2 cellular contexts compared by ENCODE assay signal in the genomic region with DNA sequence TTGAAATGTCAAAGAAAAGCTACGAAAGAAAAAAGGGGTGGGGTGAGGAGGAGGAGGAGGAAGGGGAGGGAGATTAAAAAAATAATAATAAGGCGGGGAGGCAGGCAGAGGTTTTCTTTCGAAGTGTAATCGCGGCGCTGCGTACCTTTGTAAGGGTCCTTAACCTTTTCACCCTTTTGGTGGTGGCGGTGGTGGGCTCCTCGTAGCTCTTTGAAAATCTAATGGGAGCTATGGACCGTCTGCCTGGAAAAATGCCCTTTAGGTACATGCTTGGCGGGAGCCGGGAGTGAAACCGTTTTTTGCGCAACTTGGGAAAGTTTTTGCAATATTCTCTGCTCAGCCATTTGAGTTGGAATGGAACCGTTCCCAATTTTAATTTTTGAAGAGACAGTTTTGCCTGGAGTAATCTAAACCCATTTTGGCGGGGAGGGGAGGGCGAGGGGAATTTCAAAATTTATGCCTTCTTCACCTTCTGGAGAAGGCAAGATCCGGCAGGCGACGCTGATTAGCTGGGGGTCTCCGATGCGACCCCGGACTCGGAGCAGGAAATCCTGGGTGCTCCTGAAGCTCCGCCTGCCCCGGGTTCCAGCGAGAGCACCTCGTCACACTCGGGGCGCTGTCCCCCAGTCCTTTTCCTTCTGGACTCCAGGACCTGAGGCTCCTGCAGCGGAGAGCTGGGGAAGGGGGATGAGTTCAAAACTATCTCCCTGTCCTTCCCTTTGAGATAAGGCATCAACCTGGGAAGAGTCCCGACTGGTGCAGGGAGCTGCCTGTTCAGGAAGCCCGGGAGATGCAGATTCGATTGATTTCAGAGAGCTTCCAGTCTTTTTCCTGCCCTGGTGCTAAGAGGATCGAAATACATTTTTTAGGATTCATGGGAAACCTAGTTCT.
A peak's percentile ranks its signal among the peaks of the same experiment; 100 is the strongest.
TF ChIP-seq lines count a peak whose summit lies in the region.

No MANE protein-coding gene starts in this region.

TF ChIP-seq in A549, 52 proteins besides CTCF, POLR2A, EP300 and RAD21 (continued from another document):
- no peak for TF ChIP-seq HMGXB4 (CRISPR knock-in tag; IDR thresholded peaks at IDR 0.05; ENCODE audit: borderline replicate concordance)

TF ChIP-seq in HEK293, 187 proteins besides CTCF, POLR2A, EP300 and RAD21 (continued from another document):
- TF ChIP-seq, protein P1, sequence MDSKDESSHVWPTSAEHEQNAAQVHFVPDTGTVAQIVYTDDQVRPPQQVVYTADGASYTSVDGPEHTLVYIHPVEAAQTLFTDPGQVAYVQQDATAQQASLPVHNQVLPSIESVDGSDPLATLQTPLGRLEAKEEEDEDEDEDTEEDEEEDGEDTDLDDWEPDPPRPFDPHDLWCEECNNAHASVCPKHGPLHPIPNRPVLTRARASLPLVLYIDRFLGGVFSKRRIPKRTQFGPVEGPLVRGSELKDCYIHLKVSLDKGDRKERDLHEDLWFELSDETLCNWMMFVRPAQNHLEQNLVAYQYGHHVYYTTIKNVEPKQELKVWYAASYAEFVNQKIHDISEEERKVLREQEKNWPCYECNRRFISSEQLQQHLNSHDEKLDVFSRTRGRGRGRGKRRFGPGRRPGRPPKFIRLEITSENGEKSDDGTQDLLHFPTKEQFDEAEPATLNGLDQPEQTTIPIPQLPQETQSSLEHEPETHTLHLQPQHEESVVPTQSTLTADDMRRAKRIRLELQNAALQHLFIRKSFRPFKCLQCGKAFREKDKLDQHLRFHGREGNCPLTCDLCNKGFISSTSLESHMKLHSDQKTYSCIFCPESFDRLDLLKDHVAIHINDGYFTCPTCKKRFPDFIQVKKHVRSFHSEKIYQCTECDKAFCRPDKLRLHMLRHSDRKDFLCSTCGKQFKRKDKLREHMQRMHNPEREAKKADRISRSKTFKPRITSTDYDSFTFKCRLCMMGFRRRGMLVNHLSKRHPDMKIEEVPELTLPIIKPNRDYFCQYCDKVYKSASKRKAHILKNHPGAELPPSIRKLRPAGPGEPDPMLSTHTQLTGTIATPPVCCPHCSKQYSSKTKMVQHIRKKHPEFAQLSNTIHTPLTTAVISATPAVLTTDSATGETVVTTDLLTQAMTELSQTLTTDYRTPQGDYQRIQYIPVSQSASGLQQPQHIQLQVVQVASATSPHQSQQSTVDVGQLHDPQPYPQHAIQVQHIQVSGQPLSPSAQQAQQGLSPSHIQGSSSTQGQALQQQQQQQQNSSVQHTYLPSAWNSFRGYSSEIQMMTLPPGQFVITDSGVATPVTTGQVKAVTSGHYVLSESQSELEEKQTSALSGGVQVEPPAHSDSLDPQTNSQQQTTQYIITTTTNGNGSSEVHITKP (tag by site-specific recombination; IDR thresholded peaks at IDR 0.05): peak; percentile 70
- no peak for TF ChIP-seq ZNF433 (tag by site-specific recombination; IDR thresholded peaks at IDR 0.05; ENCODE audit: low read depth)
- TF ChIP-seq, protein P2, sequence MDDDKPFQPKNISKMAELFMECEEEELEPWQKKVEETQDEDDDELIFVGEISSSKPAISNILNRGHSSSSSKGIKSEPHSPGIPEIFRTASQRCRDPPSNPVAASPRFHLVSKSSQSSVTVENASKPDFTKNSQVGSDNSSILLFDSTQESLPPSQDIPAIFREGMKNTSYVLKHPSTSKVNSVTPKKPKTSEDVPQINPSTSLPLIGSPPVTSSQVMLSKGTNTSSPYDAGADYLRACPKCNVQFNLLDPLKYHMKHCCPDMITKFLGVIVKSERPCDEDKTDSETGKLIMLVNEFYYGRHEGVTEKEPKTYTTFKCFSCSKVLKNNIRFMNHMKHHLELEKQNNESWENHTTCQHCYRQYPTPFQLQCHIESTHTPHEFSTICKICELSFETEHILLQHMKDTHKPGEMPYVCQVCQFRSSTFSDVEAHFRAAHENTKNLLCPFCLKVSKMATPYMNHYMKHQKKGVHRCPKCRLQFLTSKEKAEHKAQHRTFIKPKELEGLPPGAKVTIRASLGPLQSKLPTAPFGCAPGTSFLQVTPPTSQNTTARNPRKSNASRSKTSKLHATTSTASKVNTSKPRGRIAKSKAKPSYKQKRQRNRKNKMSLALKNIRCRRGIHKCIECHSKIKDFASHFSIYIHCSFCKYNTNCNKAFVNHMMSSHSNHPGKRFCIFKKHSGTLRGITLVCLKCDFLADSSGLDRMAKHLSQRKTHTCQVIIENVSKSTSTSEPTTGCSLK (tag by site-specific recombination; IDR thresholded peaks at IDR 0.05): no peak
- peak; percentile 15 for TF ChIP-seq ZBTB17 (tag by site-specific recombination; IDR thresholded peaks at IDR 0.05)
- no peak for TF ChIP-seq RBAK (tag by site-specific recombination; IDR thresholded peaks at IDR 0.05)
- TF ChIP-seq, protein P3, sequence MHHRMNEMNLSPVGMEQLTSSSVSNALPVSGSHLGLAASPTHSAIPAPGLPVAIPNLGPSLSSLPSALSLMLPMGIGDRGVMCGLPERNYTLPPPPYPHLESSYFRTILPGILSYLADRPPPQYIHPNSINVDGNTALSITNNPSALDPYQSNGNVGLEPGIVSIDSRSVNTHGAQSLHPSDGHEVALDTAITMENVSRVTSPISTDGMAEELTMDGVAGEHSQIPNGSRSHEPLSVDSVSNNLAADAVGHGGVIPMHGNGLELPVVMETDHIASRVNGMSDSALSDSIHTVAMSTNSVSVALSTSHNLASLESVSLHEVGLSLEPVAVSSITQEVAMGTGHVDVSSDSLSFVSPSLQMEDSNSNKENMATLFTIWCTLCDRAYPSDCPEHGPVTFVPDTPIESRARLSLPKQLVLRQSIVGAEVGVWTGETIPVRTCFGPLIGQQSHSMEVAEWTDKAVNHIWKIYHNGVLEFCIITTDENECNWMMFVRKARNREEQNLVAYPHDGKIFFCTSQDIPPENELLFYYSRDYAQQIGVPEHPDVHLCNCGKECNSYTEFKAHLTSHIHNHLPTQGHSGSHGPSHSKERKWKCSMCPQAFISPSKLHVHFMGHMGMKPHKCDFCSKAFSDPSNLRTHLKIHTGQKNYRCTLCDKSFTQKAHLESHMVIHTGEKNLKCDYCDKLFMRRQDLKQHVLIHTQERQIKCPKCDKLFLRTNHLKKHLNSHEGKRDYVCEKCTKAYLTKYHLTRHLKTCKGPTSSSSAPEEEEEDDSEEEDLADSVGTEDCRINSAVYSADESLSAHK (tag by site-specific recombination; IDR thresholded peaks at IDR 0.05): no peak
- TF ChIP-seq ZNF335 (tag by site-specific recombination; conservative IDR thresholded peaks at IDR 0.05): peak; percentile 87
- no peak for TF ChIP-seq ZNF175 (tag by site-specific recombination; IDR thresholded peaks at IDR 0.05)
- TF ChIP-seq ZNF112 (tag by site-specific recombination; IDR thresholded peaks at IDR 0.05): no peak
- TF ChIP-seq ZBTB20 (tag by site-specific recombination; IDR thresholded peaks at IDR 0.05): peak; percentile 53
- no peak for TF ChIP-seq ZNF777 (tag by site-specific recombination; IDR thresholded peaks at IDR 0.05; ENCODE audit: borderline replicate concordance)
